In the genomic region with DNA sequence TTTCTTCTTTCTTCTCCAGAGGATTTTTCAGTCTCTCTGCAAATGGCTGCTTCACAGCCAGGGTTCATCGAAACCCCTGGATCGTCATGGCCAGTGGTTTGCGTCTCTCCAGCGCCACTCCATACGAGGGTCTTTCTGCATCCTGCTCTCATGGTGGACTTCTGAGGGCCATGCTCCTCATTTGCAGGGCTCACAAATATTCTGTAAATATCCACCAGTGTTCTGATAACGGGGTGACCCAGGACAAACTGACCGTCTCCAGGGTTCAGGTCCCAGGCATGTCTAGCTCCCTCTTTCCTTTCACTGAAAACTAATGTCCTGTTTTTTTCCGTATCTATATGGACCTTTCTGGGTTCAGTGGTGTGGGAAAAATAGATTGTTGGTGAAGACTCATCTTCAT, we compare ENCODE assay signal across 22 cellular contexts. TPM values are rescaled to one million over a fixed set of nuclear protein-coding genes. Genes with fewer than 3 reads are reported as not detected.
DNase-seq lines count a peak whose midpoint lies in the region; ATAC-seq and TF ChIP-seq lines count a peak whose summit lies in the region.
"Had no signal": no experiment of that assay in that cellular context is flagged by ENCODE, and none has a peak within 500 bp of the region (broad histone marks: within the 10 kb centered on the region; RNA-seq: fewer than 3 reads in every experiment).

No MANE protein-coding gene starts in this region.

- WGBS in endodermal cell (ENCODE audit: insufficient coverage in 1 of 2, insufficient read length in 1 of 2), 2 experiments, result 69 to 74% methylated on average over 6 to 8 of the region's 8 CpGs
- 87% methylated on average over 8 of the region's 8 CpGs for WGBS in prostate gland

- H3K27ac Mint-ChIP-seq in activated CD8-positive, alpha-beta memory T cell treated with anti-CD3 and anti-CD28 coated beads, Interleukin-2, amount 10 ng/mL, durations not matched to agents 7 days and 5 days, result no peak overlapping the region
- H3K27ac Mint-ChIP-seq in endodermal cell (no peak overlapping the region), osteocyte (ENCODE audit: unreplicated experiment) (no peak overlapping the region)
- no peak overlapping the region for H3K27ac Mint-ChIP-seq in CD8-positive, alpha-beta T cell
- H3K27ac Mint-ChIP-seq: B cell; CD4-positive, CD25-positive, alpha-beta regulatory T cell; CD8-positive, alpha-beta memory T cell had no signal

- no peak for ATAC-seq in activated CD8-positive, alpha-beta memory T cell treated with anti-CD3 and anti-CD28 coated beads, Interleukin-2, amount 10 ng/mL, durations not matched to agents 7 days and 5 days
- no peak for ATAC-seq in CD8-positive, alpha-beta T cell
- ATAC-seq: GM12878 had no signal

- no peak overlapping the region for H3K4me3 Mint-ChIP-seq in activated CD8-positive, alpha-beta memory T cell treated with anti-CD3 and anti-CD28 coated beads, Interleukin-2, amount 10 ng/mL, durations not matched to agents 7 days and 5 days
- H3K4me3 Mint-ChIP-seq in endodermal cell (no peak overlapping the region), osteocyte (ENCODE audit: unreplicated experiment) (no peak overlapping the region)
- H3K4me3 Mint-ChIP-seq in CD8-positive, alpha-beta T cell, result no peak overlapping the region
- H3K4me3 Mint-ChIP-seq: B cell; CD4-positive, CD25-positive, alpha-beta regulatory T cell; CD8-positive, alpha-beta memory T cell had no signal

- H3K9ac ChIP-seq in endodermal cell (ENCODE audit: extremely low read depth, low read length, poor library complexity, severe bottlenecking), result no peak overlapping the region
- H3K9ac ChIP-seq: BLaER1 had no signal

- H3K27me3 ChIP-seq in endodermal cell (ENCODE audit: control insufficient read depth, insufficient read depth, low read length, poor library complexity, severe bottlenecking) (peaks cover 93% of the 10 kb centered on the region), prostate gland (replicated peaks; ENCODE audit: insufficient read depth) (no peaks in the 10 kb centered on the region)
- no peaks in the 10 kb centered on the region for H3K27me3 ChIP-seq in CD8-positive, alpha-beta T cell (ENCODE audit: insufficient read depth, low read length)
- H3K27me3 ChIP-seq: BLaER1 had no signal

- POLR2A ChIA-PET in CD8-positive, alpha-beta T cell (lab: Charles Lee), result no interaction called here

- H3K9me3 ChIP-seq in endodermal cell (ENCODE audit: control insufficient read depth, low read length) (no peaks in the 10 kb centered on the region), prostate gland (no peaks in the 10 kb centered on the region)
- H3K9me3 ChIP-seq in CD8-positive, alpha-beta T cell (ENCODE audit: low read length), result no peaks in the 10 kb centered on the region
- H3K9me3 ChIP-seq: BLaER1 had no signal

- H3K27me3 Mint-ChIP-seq in activated CD8-positive, alpha-beta memory T cell treated with anti-CD3 and anti-CD28 coated beads, Interleukin-2, amount 10 ng/mL, durations not matched to agents 7 days and 5 days, result peaks cover 2% of the 10 kb centered on the region
- H3K27me3 Mint-ChIP-seq in endodermal cell (ENCODE audit: insufficient read depth) (peaks cover 99% of the 10 kb centered on the region), osteocyte (ENCODE audit: unreplicated experiment) (peaks cover 27% of the 10 kb centered on the region)
- peaks cover 3% of the 10 kb centered on the region for H3K27me3 Mint-ChIP-seq in CD8-positive, alpha-beta T cell (ENCODE audit: low read depth)
- H3K27me3 Mint-ChIP-seq: B cell; CD4-positive, CD25-positive, alpha-beta regulatory T cell had no signal

- H3K36me3 ChIP-seq in endodermal cell (ENCODE audit: control insufficient read depth, insufficient read depth, low read length), result no peaks in the 10 kb centered on the region
- no peaks in the 10 kb centered on the region for H3K36me3 ChIP-seq in CD8-positive, alpha-beta T cell (ENCODE audit: insufficient read depth, low read length)
- H3K36me3 ChIP-seq in prostate gland, result no peaks in the 10 kb centered on the region
- H3K36me3 ChIP-seq: BLaER1 had no signal

- H3K4me3 ChIP-seq in endodermal cell (ENCODE audit: low read length) (no peak overlapping the region), prostate gland (no peak overlapping the region)
- H3K4me3 ChIP-seq in CD8-positive, alpha-beta T cell (ENCODE audit: low read depth, low read length), result no peak overlapping the region
- H3K4me3 ChIP-seq: BLaER1, GM12878 had no signal

- H3K4me1 ChIP-seq in endodermal cell (ENCODE audit: control insufficient read depth, insufficient read depth, low read length) (no peaks in the 10 kb centered on the region), prostate gland (replicated peaks) (no peaks in the 10 kb centered on the region)
- no peaks in the 10 kb centered on the region for H3K4me1 ChIP-seq in CD8-positive, alpha-beta T cell (ENCODE audit: insufficient read depth, low read length)

- CTCF ChIA-PET in activated CD8-positive, alpha-beta memory T cell treated with anti-CD3 and anti-CD28 coated beads, Interleukin-2, amount 10 ng/mL, durations not matched to agents 7 days and 5 days (lab: Charles Lee), result interaction anchor here (2.2 to 2.3 kb wide), 2 partner anchors 18 to 22 kb away, joined by 5 to 7 read pairs; no protein-coding TSS in a partner anchor
- CTCF ChIA-PET in CD8-positive, alpha-beta T cell (lab: Charles Lee), result interaction anchor here (1.3 kb wide), 1 partner anchor 21 kb away, joined by 4 read pairs; no protein-coding TSS in a partner anchor

- H3K27ac ChIP-seq in endodermal cell (ENCODE audit: low read depth, low read length) (no peak overlapping the region), prostate gland (no peak overlapping the region)
- no peak overlapping the region for H3K27ac ChIP-seq in CD8-positive, alpha-beta T cell (ENCODE audit: low read depth, low read length)
- H3K27ac ChIP-seq: 22Rv1, C4-2B had no signal

- TF ChIP-seq POLR2A in prostate gland (IDR thresholded peaks at IDR 0.05), result no peak

- peak; percentile 35 for DNase-seq in activated CD8-positive, alpha-beta memory T cell treated with anti-CD3 and anti-CD28 coated beads for 24 hours
- no peak for DNase-seq in activated CD8-positive, alpha-beta memory T cell treated with anti-CD3 and anti-CD28 coated beads, Interleukin-2, amount 10 ng/mL, durations not matched to agents 7 days and 5 days
- DNase-seq in endodermal cell, result peak; percentile 9
- peak; percentile 6 for DNase-seq in osteocyte (ENCODE audit: extremely low spot score, unreplicated experiment)
- DNase-seq in RPMI8226, result no peak
- DNase-seq in CD8-positive, alpha-beta T cell, result no peak
- no peak for DNase-seq in prostate gland (ENCODE audit: low spot score)
- DNase-seq: CD4-positive, CD25-positive, alpha-beta regulatory T cell; CD8-positive, alpha-beta memory T cell; DMS 273 treated with DMSO at 0.1 percent for 48 hours; DMS79; EL; GDM1; GOT3; H7; HCEC 1CT had no signal

- no peaks in the 10 kb centered on the region for H3K36me3 Mint-ChIP-seq in activated CD8-positive, alpha-beta memory T cell treated with anti-CD3 and anti-CD28 coated beads, Interleukin-2, amount 10 ng/mL, durations not matched to agents 7 days and 5 days
- H3K36me3 Mint-ChIP-seq in endodermal cell (ENCODE audit: low read depth) (no peaks in the 10 kb centered on the region), osteocyte (ENCODE audit: unreplicated experiment) (no peaks in the 10 kb centered on the region)
- no peaks in the 10 kb centered on the region for H3K36me3 Mint-ChIP-seq in CD8-positive, alpha-beta T cell
- H3K36me3 Mint-ChIP-seq: CD4-positive, CD25-positive, alpha-beta regulatory T cell; CD8-positive, alpha-beta memory T cell had no signal

- H3K9me3 Mint-ChIP-seq in activated CD8-positive, alpha-beta memory T cell treated with anti-CD3 and anti-CD28 coated beads, Interleukin-2, amount 10 ng/mL, durations not matched to agents 7 days and 5 days (ENCODE audit: low read depth), result no peaks in the 10 kb centered on the region
- H3K9me3 Mint-ChIP-seq in endodermal cell (peaks cover 2% of the 10 kb centered on the region), osteocyte (ENCODE audit: unreplicated experiment) (no peaks in the 10 kb centered on the region)
- H3K9me3 Mint-ChIP-seq in CD8-positive, alpha-beta T cell, result no peaks in the 10 kb centered on the region
- H3K9me3 Mint-ChIP-seq: CD4-positive, CD25-positive, alpha-beta regulatory T cell; CD8-positive, alpha-beta memory T cell had no signal

- peaks cover 4% of the 10 kb centered on the region for H3K4me1 Mint-ChIP-seq in activated CD8-positive, alpha-beta memory T cell treated with anti-CD3 and anti-CD28 coated beads, Interleukin-2, amount 10 ng/mL, durations not matched to agents 7 days and 5 days
- H3K4me1 Mint-ChIP-seq in endodermal cell (no peaks in the 10 kb centered on the region), osteocyte (ENCODE audit: unreplicated experiment) (no peaks in the 10 kb centered on the region)
- no peaks in the 10 kb centered on the region for H3K4me1 Mint-ChIP-seq in CD8-positive, alpha-beta T cell (ENCODE audit: low read depth)
- H3K4me1 Mint-ChIP-seq: CD4-positive, CD25-positive, alpha-beta regulatory T cell; CD8-positive, alpha-beta memory T cell had no signal

- intact Hi-C loops in CD8-positive, alpha-beta T cell (cut with DNase I, micrococcal nuclease), result no loop called here
- intact Hi-C loops in prostate gland (cut with DNase I), result no loop called here

- TF ChIP-seq CTCF in endodermal cell (conservative IDR thresholded peaks at IDR 0.05) (no peak), osteocyte (IDR thresholded peaks at IDR 0.05) (no peak), prostate gland (IDR thresholded peaks at IDR 0.05) (no peak)
- no peak for TF ChIP-seq CTCF in CD8-positive, alpha-beta T cell (IDR thresholded peaks at IDR 0.05)

RNA-seq across cellular contexts. Expression of a gene that starts 15.7 kb away (rescaled TPM):
- total RNA-seq in activated CD8-positive, alpha-beta memory T cell treated with anti-CD3 and anti-CD28 coated beads, Interleukin-2, amount 10 ng/mL, durations not matched to agents 7 days and 5 days, result not detected
- total RNA-seq in endodermal cell, result not detected
- not detected for polyA plus RNA-seq in endodermal cell (2013, experiment 1 of 2)
- polyA plus RNA-seq in endodermal cell (2013, experiment 2 of 2), result not detected
- total RNA-seq in osteocyte, result not detected in 2 replicates
- not detected for total RNA-seq in CD8-positive, alpha-beta T cell
- total RNA-seq in prostate gland, result not detected
- total RNA-seq: B cell; CD4-positive, CD25-positive, alpha-beta regulatory T cell; CD8-positive, alpha-beta memory T cell; GM12878; H7 had no signal
- polyA plus RNA-seq: AG04450; CD4-positive, CD25-positive, alpha-beta regulatory T cell; CD8-positive, alpha-beta memory T cell; GM12878 had no signal

Comparison
In these comparisons a context has a peak if more than half of its experiments do, and no peak if none do; other contexts are left out.
1. DNase-seq: peak in activated CD8-positive, alpha-beta memory T cell treated with anti-CD3 and anti-CD28 coated beads for 24 hours (single experiment), endodermal cell (single experiment) and osteocyte (single experiment); none in activated CD8-positive, alpha-beta memory T cell treated with anti-CD3 and anti-CD28 coated beads, Interleukin-2, amount 10 ng/mL, durations not matched to agents 7 days and 5 days (single experiment), RPMI8226 (single experiment), CD8-positive, alpha-beta T cell (0 of 7) and prostate gland (single experiment).